ENCODE assay signal across 3 cellular contexts in genomic region chr1:55775007-55775406, GRCh38.
TF ChIP-seq lines count a peak whose summit lies in the region.

No MANE protein-coding gene starts in this region.

TF ChIP-seq in IMR-90, 13 proteins besides CTCF, POLR2A, EP300 and RAD21 (continued from another document):
- no peak for TF ChIP-seq ELK1 (IDR thresholded peaks at IDR 0.05; ENCODE audit: borderline replicate concordance, low read depth, low read length)
- no peak for TF ChIP-seq CHD1 (IDR thresholded peaks at IDR 0.05; ENCODE audit: low read depth, low read length)
- no peak for TF ChIP-seq MAZ (IDR thresholded peaks at IDR 0.05; ENCODE audit: borderline replicate concordance, low read depth, low read length)
- no peak for TF ChIP-seq RFX5 (IDR thresholded peaks at IDR 0.05; ENCODE audit: low read depth, low read length)
- TF ChIP-seq MAFK (IDR thresholded peaks at IDR 0.05; ENCODE audit: low read depth, low read length): no peak
- TF ChIP-seq NFE2L2 (IDR thresholded peaks at IDR 0.05; ENCODE audit: low read depth, low read length): no peak
- TF ChIP-seq FOS (IDR thresholded peaks at IDR 0.05; ENCODE audit: low read depth, low read length): no peak
- no peak for TF ChIP-seq USF2 (IDR thresholded peaks at IDR 0.05; ENCODE audit: low read depth, low read length)
- TF ChIP-seq BHLHE40 (IDR thresholded peaks at IDR 0.05; ENCODE audit: low read depth, low read length): no peak

TF ChIP-seq in SK-N-SH, 30 proteins besides CTCF, POLR2A, EP300 and RAD21 (continued from another document and continues in another):
- no peak for TF ChIP-seq REST (IDR thresholded peaks at IDR 0.05; ENCODE audit: low read depth, low read length)
- no peak for TF ChIP-seq SMC3 (IDR thresholded peaks at IDR 0.05; ENCODE audit: low read depth, low read length)
- no peak for TF ChIP-seq MAX (IDR thresholded peaks at IDR 0.05; ENCODE audit: low read depth)
- peak; percentile 83 for TF ChIP-seq CHD2 (IDR thresholded peaks at IDR 0.05; ENCODE audit: low read length, partially characterized antibody)
- TF ChIP-seq TCF12 (IDR thresholded peaks at IDR 0.05): peak; percentile 89
- peak; percentile 78 for TF ChIP-seq GATA2 (CRISPR knock-in tag; IDR thresholded peaks at IDR 0.05)
- no peak for TF ChIP-seq RFX5 (IDR thresholded peaks at IDR 0.05; ENCODE audit: low read length)
- TF ChIP-seq IRF3 (IDR thresholded peaks at IDR 0.05; ENCODE audit: low read depth, low read length): no peak
- no peak for TF ChIP-seq GABPA (IDR thresholded peaks at IDR 0.05; ENCODE audit: low read depth)
- 0 out of 2 replicates have a peak, but pooled peaks have one; percentile 50 for TF ChIP-seq RCOR1 (IDR thresholded peaks at IDR 0.05; ENCODE audit: low read length)
- TF ChIP-seq POLR2AphosphoS5 (IDR thresholded peaks at IDR 0.05; ENCODE audit: low read depth, low read length): peak; percentile 57
- TF ChIP-seq RXRA (IDR thresholded peaks at IDR 0.05; ENCODE audit: borderline replicate concordance, low read depth): no peak
- TF ChIP-seq MXI1 (IDR thresholded peaks at IDR 0.05; ENCODE audit: low read depth, low read length): no peak
- TF ChIP-seq ELF1 (IDR thresholded peaks at IDR 0.05): no peak
- TF ChIP-seq FOXM1 (IDR thresholded peaks at IDR 0.05; ENCODE audit: low read depth): no peak
- TF ChIP-seq TAF1 (IDR thresholded peaks at IDR 0.05; ENCODE audit: borderline replicate concordance, low read depth, low read length): no peak
- no peak for TF ChIP-seq NFIC (IDR thresholded peaks at IDR 0.05; ENCODE audit: borderline replicate concordance)
- no peak for TF ChIP-seq SIN3A (IDR thresholded peaks at IDR 0.05; ENCODE audit: borderline replicate concordance, low read depth, low read length)
- TF ChIP-seq EZH2phosphoT487 (IDR thresholded peaks at IDR 0.05; ENCODE audit: borderline replicate concordance, low read depth): no peak
- TF ChIP-seq JUND (IDR thresholded peaks at IDR 0.05): no peak
- TF ChIP-seq FOSL2 (IDR thresholded peaks at IDR 0.05; ENCODE audit: borderline replicate concordance, low read depth): no peak
- no peak for TF ChIP-seq USF2 (IDR thresholded peaks at IDR 0.05; ENCODE audit: borderline replicate concordance, low read depth, low read length)
- 0 out of 2 replicates have a peak, but pooled peaks have one; percentile 15 for TF ChIP-seq FOXJ3 (CRISPR knock-in tag; IDR thresholded peaks at IDR 0.05)
- TF ChIP-seq ZBTB33 (IDR thresholded peaks at IDR 0.05; ENCODE audit: borderline replicate concordance, low read depth): no peak
- TF ChIP-seq NRF1 (IDR thresholded peaks at IDR 0.05; ENCODE audit: low read depth, low read length): no peak
- no peak for TF ChIP-seq TEAD4 (IDR thresholded peaks at IDR 0.05; ENCODE audit: borderline replicate concordance, insufficient read depth)

TF ChIP-seq in WTC11, 78 proteins besides CTCF, POLR2A, EP300 and RAD21 (continued from another document):
- no peak for TF ChIP-seq PRDM15 (CRISPR knock-in tag; IDR thresholded peaks at IDR 0.05)
- no peak for TF ChIP-seq KAT7 (CRISPR knock-in tag; IDR thresholded peaks at IDR 0.05; ENCODE audit: borderline replicate concordance)
- no peak for TF ChIP-seq ZNF416 (CRISPR knock-in tag; IDR thresholded peaks at IDR 0.05)
- TF ChIP-seq ELF4 (CRISPR knock-in tag; IDR thresholded peaks at IDR 0.05; ENCODE audit: low read depth): no peak
- no peak for TF ChIP-seq EMX1 (CRISPR knock-in tag; IDR thresholded peaks at IDR 0.05)
